In the genomic region with DNA sequence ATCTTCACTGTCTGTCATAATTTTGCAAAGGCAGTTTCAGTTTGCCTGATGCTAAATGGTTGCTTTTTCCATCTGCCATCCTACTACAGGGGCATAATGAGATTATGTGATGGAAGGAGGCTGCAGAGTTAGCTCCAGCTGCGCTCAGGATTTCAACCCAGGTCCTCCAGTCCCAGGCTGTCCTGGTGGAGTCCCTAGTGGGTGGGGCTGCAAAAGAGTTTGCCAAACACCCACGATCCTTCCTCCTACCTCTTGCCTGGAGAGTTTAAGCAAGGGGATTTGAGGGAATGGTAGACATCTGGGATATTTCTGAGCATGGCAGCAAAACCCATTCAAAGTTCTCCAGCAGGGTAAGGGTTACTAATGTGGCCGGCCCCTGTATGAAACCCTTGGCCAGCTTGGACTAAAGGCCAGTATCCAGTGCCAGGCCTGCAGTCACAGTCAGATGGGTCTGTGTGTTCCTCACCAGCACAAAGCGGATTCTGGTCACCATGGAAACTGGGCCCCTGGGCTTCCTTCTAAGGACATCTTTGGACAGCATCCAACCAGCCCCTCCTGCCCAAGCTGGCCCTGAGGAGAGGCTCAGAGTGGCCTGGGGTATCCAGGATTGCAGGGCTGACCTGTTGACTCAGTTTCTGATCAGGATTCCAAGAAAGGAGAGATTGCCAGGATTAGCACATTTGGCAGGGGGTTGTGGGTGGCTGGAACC, we compare ENCODE assay signal across 9 cellular contexts. TPM values are rescaled to one million over a fixed set of nuclear protein-coding genes. Genes with fewer than 3 reads are reported as not detected.
A peak's percentile ranks its signal among the peaks of the same experiment; 100 is the strongest.
DNase-seq lines count a peak whose midpoint lies in the region; ATAC-seq and TF ChIP-seq lines count a peak whose summit lies in the region.
"Had no signal": no experiment of that assay in that cellular context is flagged by ENCODE, and none has a peak within 500 bp of the region (broad histone marks: within the 10 kb centered on the region; RNA-seq: fewer than 3 reads in every experiment).

No MANE protein-coding gene starts in this region.

- no peak overlapping the region for H3K4ac ChIP-seq in mesenchymal stem cell (ENCODE audit: low read depth in 1 of 2, low read length in 2 of 2)

- H3K23ac ChIP-seq in mesenchymal stem cell (ENCODE audit: low read length in 2 of 2) = no peak overlapping the region

- peak overlapping the region in 1 of 2 experiments; percentile 67 for H3K4me3 ChIP-seq in mesenchymal stem cell (ENCODE audit: insufficient read depth in 1 of 2, low read depth in 1 of 2, low read length in 2 of 2)

- H2BK15ac ChIP-seq in mesenchymal stem cell (ENCODE audit: low read depth, poor library complexity, severe bottlenecking) = no peak overlapping the region

- no peak overlapping the region for H2AK5ac ChIP-seq in mesenchymal stem cell (ENCODE audit: low read length, severe bottlenecking)

- H3K4me3 Mint-ChIP-seq in CD4-positive, alpha-beta T cell = no peak overlapping the region

- H2BK120ac ChIP-seq in mesenchymal stem cell (ENCODE audit: low read depth, low read length) = no peak overlapping the region

- H4K91ac ChIP-seq in mesenchymal stem cell (ENCODE audit: low read length) = no peak overlapping the region

- H3K9me3 ChIP-seq in mesenchymal stem cell (ENCODE audit: control insufficient read depth, low read length) = no peaks in the 10 kb centered on the region
- H3K9me3 ChIP-seq in CD4-positive, alpha-beta T cell (ENCODE audit: control insufficient read depth, low read length) = no peaks in the 10 kb centered on the region

- H4K8ac ChIP-seq in mesenchymal stem cell (ENCODE audit: low read length) = no peak overlapping the region

- H3K9ac ChIP-seq in mesenchymal stem cell (ENCODE audit: low read length) = peak overlapping the region; percentile 72

- H3K14ac ChIP-seq in mesenchymal stem cell (ENCODE audit: low read length in 2 of 2) = peak overlapping the region in 1 of 2 experiments; percentile 8

- peak overlapping the region; percentile 15 to 27 for H3K27ac Mint-ChIP-seq in activated naive CD4-positive, alpha-beta T cell treated with anti-CD3 and anti-CD28 coated beads, Interleukin-2, amount 50 U/mL, for 72 hours
- no peak overlapping the region for H3K27ac Mint-ChIP-seq in CD4-positive, alpha-beta T cell

- no peaks in the 10 kb centered on the region for H3K79me1 ChIP-seq in mesenchymal stem cell (replicated peaks; ENCODE audit: low read length, poor library complexity, severe bottlenecking)

- no peaks in the 10 kb centered on the region for H3K9me3 Mint-ChIP-seq in activated naive CD4-positive, alpha-beta T cell treated with anti-CD3 and anti-CD28 coated beads, Interleukin-2, amount 50 U/mL, for 72 hours
- no peaks in the 10 kb centered on the region for H3K9me3 Mint-ChIP-seq in CD4-positive, alpha-beta T cell

- 89% methylated on average over 3 of the region's 4 CpGs for WGBS in mesenchymal stem cell

- H2AFZ ChIP-seq in mesenchymal stem cell (ENCODE audit: low read depth, low read length) = no peak overlapping the region

- H3K4me2 ChIP-seq in mesenchymal stem cell (ENCODE audit: low read length, poor library complexity, severe bottlenecking) = no peak overlapping the region

- no peaks in the 10 kb centered on the region for H3K4me1 Mint-ChIP-seq in CD4-positive, alpha-beta T cell (ENCODE audit: low read depth)

- H3K18ac ChIP-seq in mesenchymal stem cell (ENCODE audit: low read depth in 1 of 2, low read length in 2 of 2) = no peak overlapping the region

- H3K27ac ChIP-seq in cingulate gyrus (ENCODE audit: low read depth, low read length) (peak overlapping the region; percentile 63), mesenchymal stem cell (ENCODE audit: low read length, poor library complexity, severe bottlenecking) (no peak overlapping the region)
- H3K27ac ChIP-seq in CD4-positive, alpha-beta T cell (ENCODE audit: low read depth, low read length) = no peak overlapping the region

- H2BK5ac ChIP-seq in mesenchymal stem cell (ENCODE audit: low read depth, low read length, poor library complexity, severe bottlenecking) = no peak overlapping the region

- DNase-seq in activated naive CD4-positive, alpha-beta T cell treated with anti-CD3 and anti-CD28 coated beads, Interleukin-2, amount 50 U/mL, for 72 hours (ENCODE audit: low spot score in 2 of 2) = no peak
- no peak for DNase-seq in activated naive CD4-positive, alpha-beta T cell treated with Interleukin-2 at 50 U/mL for 16 hours
- DNase-seq in mesenchymal stem cell (peak; percentile 50), HPDE6-E6E7 (ENCODE audit: extremely low spot score) (no peak), GM20000 (ENCODE audit: low spot score) (no peak)
- DNase-seq in CD4-positive, alpha-beta T cell = no peak
- DNase-seq: NK-92 treated with Interleukin-12 subunit alpha and Interleukin-12 subunit beta, amount 100 ng/mL, for 24 hours had no signal

- CTCF ChIA-PET in CD4-positive, alpha-beta T cell (lab: Charles Lee) = no interaction called here

- no peaks in the 10 kb centered on the region for H3K36me3 ChIP-seq in mesenchymal stem cell (ENCODE audit: control insufficient read depth in 1 of 2, insufficient read depth in 2 of 2, low read depth in 1 of 2, low read length in 2 of 2)

- peaks cover 0 to 3% of the 10 kb centered on the region in 2 experiments for H3K27me3 ChIP-seq in mesenchymal stem cell (ENCODE audit: control insufficient read depth in 1 of 2, insufficient read depth in 1 of 2, low read length in 2 of 2)
- H3K27me3 ChIP-seq in CD4-positive, alpha-beta T cell (ENCODE audit: control insufficient read depth, insufficient read depth, low read length) = no peaks in the 10 kb centered on the region

- H3K27me3 Mint-ChIP-seq in CD4-positive, alpha-beta T cell = no peaks in the 10 kb centered on the region

- POLR2A ChIA-PET in CD4-positive, alpha-beta T cell (lab: Charles Lee) = no interaction called here

- H3K4me1 ChIP-seq in mesenchymal stem cell (ENCODE audit: control insufficient read depth, insufficient read depth, low read depth, low read length) = peaks cover 4% of the 10 kb centered on the region

- no peak for TF ChIP-seq CTCF in CD4-positive, alpha-beta T cell (IDR thresholded peaks at IDR 0.05)
- TF ChIP-seq CTCF in GM20000 (IDR thresholded peaks at IDR 0.05; ENCODE audit: extremely low read depth, missing control alignments) = no peak

- H3K36me3 Mint-ChIP-seq in activated naive CD4-positive, alpha-beta T cell treated with anti-CD3 and anti-CD28 coated beads, Interleukin-2, amount 50 U/mL, for 72 hours = peaks cover 0 to 5% of the 10 kb centered on the region in 2 donors
- no peaks in the 10 kb centered on the region for H3K36me3 Mint-ChIP-seq in CD4-positive, alpha-beta T cell (ENCODE audit: low read depth)

- intact Hi-C loops in CD4-positive, alpha-beta T cell (cut with DNase I, micrococcal nuclease) = no loop called here

- no peak for ATAC-seq in activated naive CD4-positive, alpha-beta T cell treated with anti-CD3 and anti-CD28 coated beads, Interleukin-2, amount 50 U/mL, for 72 hours
- ATAC-seq in HG03196 (IDR thresholded peaks at IDR 0.05; ENCODE audit: unreplicated experiment) = no peak
- no peak for ATAC-seq in CD4-positive, alpha-beta T cell (ENCODE audit: poor library complexity)

- no peak overlapping the region for H2BK12ac ChIP-seq in mesenchymal stem cell (ENCODE audit: low read length in 2 of 2)

RNA-seq across cellular contexts. Expression of a gene that starts 42.7 kb away (rescaled TPM):
- under 1 TPM; 0.16 to 0.88 TPM for total RNA-seq in activated naive CD4-positive, alpha-beta T cell treated with anti-CD3 and anti-CD28 coated beads, Interleukin-2, amount 50 U/mL, for 72 hours
- 14.6 TPM for polyA plus RNA-seq in mesenchymal stem cell (2013, experiment 1 of 2)
- 14.4 TPM for polyA plus RNA-seq in mesenchymal stem cell (2013, experiment 2 of 2)
- total RNA-seq in CD4-positive, alpha-beta T cell = not detected
